In genomic region chr22:32476286-32476685, GRCh38 we compare ENCODE assay signal across 10 cellular contexts. TPM values are rescaled to one million over a fixed set of nuclear protein-coding genes. Genes with fewer than 3 reads are reported as not detected.
DNase-seq lines count a peak whose midpoint lies in the region; ATAC-seq, FAIRE-seq and TF ChIP-seq lines count a peak whose summit lies in the region.
"Had no signal": no experiment of that assay in that cellular context is flagged by ENCODE, and none has a peak within 500 bp of the region (broad histone marks: within the 10 kb centered on the region; RNA-seq: fewer than 3 reads in every experiment).

No MANE protein-coding gene starts in this region.

- TF ChIP-seq CTCF in BE2C (IDR thresholded peaks at IDR 0.05; ENCODE audit: low read depth, low read length) (no peak), coronary artery (IDR thresholded peaks at IDR 0.05) (no peak), natural killer cell (IDR thresholded peaks at IDR 0.05) (no peak)

- H3K9me3 ChIP-seq in BE2C (no peaks in the 10 kb centered on the region), MG63 (no peaks in the 10 kb centered on the region)

- no peak for DNase-seq in BE2C
- DNase-seq in MG63 = no peak
- DNase-seq in coronary artery (ENCODE audit: low spot score) = no peak
- no peak for DNase-seq in natural killer cell
- DNase-seq in NK-92 treated with Interleukin-12 subunit alpha and Interleukin-12 subunit beta, amount 100 ng/mL, for 24 hours (lab: John Stamatoyannopoulos, UW) = no peak
- DNase-seq in NCI-H1092 (lab: John Stamatoyannopoulos, UW) = no peak
- no peak for DNase-seq in GM12892 (ENCODE audit: insufficient read length)
- DNase-seq: NCI-H526 treated with DMSO at 0.1 percent for 48 hours had no signal

- peak overlapping the region; percentile 76 for H3K4me3 ChIP-seq in BE2C (ENCODE audit: low read depth, low read length)
- peak overlapping the region; percentile 81 for H3K4me3 ChIP-seq in MG63
- H3K4me3 ChIP-seq in coronary artery = peak overlapping the region; percentile 80

- TF ChIP-seq POLR2A in GM12892 (IDR thresholded peaks at IDR 0.05; ENCODE audit: low read depth, low read length) = no peak

- H3K36me3 ChIP-seq in BE2C = no peaks in the 10 kb centered on the region
- H3K36me3 ChIP-seq in MG63 = peaks cover 12% of the 10 kb centered on the region

- H3K27ac ChIP-seq in coronary artery = peak overlapping the region in 1 of 2 donors; percentile 98

- ATAC-seq in natural killer cell = no peak
- no peak for ATAC-seq in activated CD4-positive, CD25-positive, alpha-beta regulatory T cell treated with anti-CD3 and anti-CD28 coated beads, Interleukin-2, amount 50 U/mL, for 24 hours

- peaks cover 38 to 45% of the 10 kb centered on the region in 2 donors for H3K4me1 Mint-ChIP-seq in natural killer cell

- FAIRE-seq in GM12892 (lab: Jason Lieb, UNC) = no peak
- FAIRE-seq: islet of Langerhans had no signal

- H3K27me3 Mint-ChIP-seq in natural killer cell (ENCODE audit: low read depth in 2 of 2) = peaks cover 0 to 7% of the 10 kb centered on the region in 2 donors

- H3K4me3 Mint-ChIP-seq in natural killer cell = peak overlapping the region; percentile 94

- H3K27ac Mint-ChIP-seq in natural killer cell = peak overlapping the region in 1 of 2 donors; percentile 91

- intact Hi-C loops in natural killer cell (cut with micrococcal nuclease) = loop anchor here (10.0 kb wide), 3 partner anchors 271 to 1391 kb away; partner anchors contain the start of genes RFPL2 and SMTN

- no peaks in the 10 kb centered on the region for H3K36me3 Mint-ChIP-seq in natural killer cell

- no peaks in the 10 kb centered on the region for H3K9me3 Mint-ChIP-seq in natural killer cell

- no peaks in the 10 kb centered on the region for H3K27me3 ChIP-seq in BE2C
- H3K27me3 ChIP-seq in MG63 = 0 out of 2 replicates have a peak, but pooled peaks cover under 1% of the 10 kb centered on the region

- peaks cover 3% of the 10 kb centered on the region; the same call in 1 of the 2 replicates for H3K4me1 ChIP-seq in BE2C

RNA-seq across cellular contexts. Expression of gene FBXO7, which starts 1.7 kb away (rescaled TPM):
- polyA plus RNA-seq in BE2C (2012; ENCODE audit: insufficient read depth, insufficient read length, low read depth) = 95.6 TPM
- 66.8 and 97.9 TPM in 2 replicates for total RNA-seq in MG63 (2014; rRNA removed; shearing (Covaris generic); ENCODE audit: low replicate concordance)
- total RNA-seq in natural killer cell = 100 to 1,000 TPM; 173 to 208 (median 198) TPM
- polyA plus RNA-seq in GM12892 (2012; ENCODE audit: missing spikeins) = 75.0 TPM

RNA-seq across cellular contexts. Expression of gene BPIFC, which starts 12.0 kb away (rescaled TPM):
- polyA plus RNA-seq in BE2C (2012; ENCODE audit: insufficient read depth, insufficient read length, low read depth) = not detected
- total RNA-seq in MG63 (2014; rRNA removed; shearing (Covaris generic); ENCODE audit: low replicate concordance) = not detected in 2 replicates
- total RNA-seq in natural killer cell = not detected
- not detected for polyA plus RNA-seq in GM12892 (2012; ENCODE audit: missing spikeins)
